ENCODE assay signal across 9 cellular contexts in the genomic region with DNA sequence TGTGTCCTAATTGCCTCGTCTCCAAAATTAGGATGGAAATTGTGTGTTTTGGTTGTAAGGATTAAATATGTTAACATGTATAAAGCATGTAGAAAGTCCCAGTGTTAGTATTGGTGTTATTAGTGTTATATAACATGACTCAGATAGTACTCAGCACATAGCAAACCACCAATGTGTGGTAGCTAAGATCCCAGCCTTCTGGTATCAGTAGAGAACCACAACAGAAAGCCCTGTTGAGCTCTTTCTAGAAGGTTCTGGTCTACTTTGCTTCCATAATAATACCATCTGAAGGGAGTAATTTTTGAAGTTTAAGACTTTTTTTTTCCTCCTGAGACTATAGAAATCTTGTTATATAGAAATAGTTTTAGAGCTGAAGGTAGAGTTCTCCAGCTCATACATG.
DNase-seq lines count a peak whose midpoint lies in the region; ATAC-seq and TF ChIP-seq lines count a peak whose summit lies in the region.
"Had no signal": no experiment of that assay in that cellular context is flagged by ENCODE, and none has a peak within 500 bp of the region (broad histone marks: within the 10 kb centered on the region; RNA-seq: fewer than 3 reads in every experiment).

No MANE protein-coding gene starts in this region.

- intact Hi-C loops in HCT116 (cut with micrococcal nuclease) = no loop called here

- DNase-seq in HCT116 (ENCODE audit: low read depth, low spot score) = no peak
- peak; percentile 49 for DNase-seq in RKO (ENCODE audit: low spot score)
- peak in 1 of 2 donors; percentile 74 for DNase-seq in foreskin keratinocyte
- DNase-seq in islet precursor cell = no peak
- DNase-seq in Peyer's patch = no peak
- DNase-seq in WERI-Rb-1 = no peak
- DNase-seq: foreskin melanocyte had no signal

- H2AFZ ChIP-seq in HCT116 (ENCODE audit: low read depth, low read length, poor library complexity, severe bottlenecking) = no peak overlapping the region

- H4K20me1 ChIP-seq in HCT116 (ENCODE audit: insufficient read depth) = no peaks in the 10 kb centered on the region

- H3K27me3 ChIP-seq in HCT116 (ENCODE audit: insufficient read depth, low read length) (no peaks in the 10 kb centered on the region), foreskin keratinocyte (peaks cover 9% of the 10 kb centered on the region), Peyer's patch (no peaks in the 10 kb centered on the region), WERI-Rb-1 (ENCODE audit: insufficient read depth, low read depth, severe bottlenecking) (no peaks in the 10 kb centered on the region)

- H3K9me3 ChIP-seq in HCT116 (ENCODE audit: control insufficient read depth in 1 of 2, insufficient read depth in 1 of 2, low read depth in 1 of 2, low read length in 2 of 2) (no peaks in the 10 kb centered on the region), Peyer's patch (no peaks in the 10 kb centered on the region), WERI-Rb-1 (ENCODE audit: severe bottlenecking) (no peaks in the 10 kb centered on the region)

- H3K9me2 ChIP-seq in HCT116 (ENCODE audit: insufficient read depth) = no peaks in the 10 kb centered on the region

- TF ChIP-seq CTCF in HCT116 (IDR thresholded peaks at IDR 0.05 in 2 of 3, conservative IDR thresholded peaks at IDR 0.05 in 1 of 3; ENCODE audit: borderline replicate concordance in 1 of 3, insufficient read depth in 1 of 3, low read depth in 2 of 3, low read length in 2 of 3) (no peak), foreskin keratinocyte (conservative IDR thresholded peaks at IDR 0.05) (no peak), Peyer's patch (IDR thresholded peaks at IDR 0.05) (no peak), WERI-Rb-1 (IDR thresholded peaks at IDR 0.05; ENCODE audit: low read depth, low read length) (no peak)

- POLR2A ChIA-PET in HCT116 (lab: Charles Lee) = interaction anchor here (0.9 to 3.0 kb wide), 4 partner anchors 26 to 68 kb away, joined by 3 to 12 read pairs (median 6); no protein-coding TSS in a partner anchor

- RAD21 ChIA-PET in HCT116 (lab: Charles Lee; ENCODE audit: low non-redundant PET in 1 of 2, low total read pairs in 2 of 2, uncharacterized antibody in 2 of 2, unreplicated experiment in 2 of 2) = no interaction called here

- peak overlapping the region; percentile 6; the same call in 1 of the 2 replicates for H3K27ac ChIP-seq in HCT116 (ENCODE audit: low read depth, low read length)
- peak overlapping the region; percentile 83 for H3K27ac ChIP-seq in foreskin keratinocyte
- peak overlapping the region in 1 of 4 donors; percentile 54 for H3K27ac ChIP-seq in Peyer's patch
- no peak overlapping the region for H3K27ac ChIP-seq in WERI-Rb-1

- H3K4me2 ChIP-seq in HCT116 (ENCODE audit: low read length) = peak overlapping the region; percentile 9; the same call in 1 of the 2 replicates

- no peak overlapping the region for H3K9ac ChIP-seq in HCT116 (ENCODE audit: low read length)

- ATAC-seq in GM18520 (IDR thresholded peaks at IDR 0.05; ENCODE audit: unreplicated experiment) (peak; percentile 63), HCT116 (no peak), foreskin keratinocyte (peak; percentile 81), GM21526 (IDR thresholded peaks at IDR 0.05; ENCODE audit: low FRiP score, unreplicated experiment) (no peak)

- CTCF ChIA-PET in HCT116 (lab: Charles Lee) = interaction anchor here (0.8 to 1.7 kb wide), 4 partner anchors 76 to 229 kb away, joined by 3 to 6 read pairs (median 3); no protein-coding TSS in a partner anchor

- H3K36me3 ChIP-seq in HCT116 (ENCODE audit: control insufficient read depth in 1 of 2, insufficient read depth in 2 of 2, low read length in 2 of 2) (no peaks in the 10 kb centered on the region), Peyer's patch (no peaks in the 10 kb centered on the region), WERI-Rb-1 (no peaks in the 10 kb centered on the region)

- TF ChIP-seq POLR2A in HCT116 (IDR thresholded peaks at IDR 0.05; ENCODE audit: borderline replicate concordance, extremely low read depth, insufficient read depth, insufficient read length) = no peak
- TF ChIP-seq POLR2A in Peyer's patch (IDR thresholded peaks at IDR 0.05) = no peak

- no peak for TF ChIP-seq RAD21 in HCT116 (IDR thresholded peaks at IDR 0.05; ENCODE audit: low read depth)

- no peaks in the 10 kb centered on the region for H3K79me2 ChIP-seq in HCT116 (ENCODE audit: insufficient read depth, low read length)

- no TSS peak for BruUV-seq in HCT116 (replicated peaks; lab: Mats Ljungman, UMichigan)

- H3K4me1 ChIP-seq in HCT116 (ENCODE audit: control insufficient read depth in 1 of 2, insufficient read depth in 2 of 2, low read length in 2 of 2) (peaks cover 44 to 81% of the 10 kb centered on the region in 2 experiments), foreskin keratinocyte (peaks cover 8% of the 10 kb centered on the region), Peyer's patch (peaks cover 0 to 15% (median 13%) of the 10 kb centered on the region in 4 donors)

- H3K4me3 ChIP-seq in HCT116 (replicated peaks in 1 of 2; ENCODE audit: low read depth in 1 of 2, low read length in 2 of 2) = no peak overlapping the region
- no peak overlapping the region for H3K4me3 ChIP-seq in Peyer's patch
- H3K4me3 ChIP-seq in WERI-Rb-1 (ENCODE audit: low read depth, low read length) = no peak overlapping the region

TF ChIP-seq in HCT116, 20 proteins besides CTCF, POLR2A, EP300 and RAD21:
- TF ChIP-seq EZH2phosphoT487 (IDR thresholded peaks at IDR 0.05; ENCODE audit: borderline replicate concordance) (no peak), SP1 (IDR thresholded peaks at IDR 0.05; ENCODE audit: low read depth) (no peak; the same call in 1 of the 2 replicates), ZFX (IDR thresholded peaks at IDR 0.05) (no peak), REST (IDR thresholded peaks at IDR 0.05; ENCODE audit: low read depth) (no peak), CEBPB (IDR thresholded peaks at IDR 0.05; ENCODE audit: low read depth) (0 out of 2 replicates have a peak, but pooled peaks have one; percentile 10), YY1 (IDR thresholded peaks at IDR 0.05; ENCODE audit: extremely low read depth, insufficient replicate concordance, low read depth, low read length) (no peak), ELF1 (IDR thresholded peaks at IDR 0.05; ENCODE audit: borderline replicate concordance, low read depth) (no peak), EGR1 (IDR thresholded peaks at IDR 0.05; ENCODE audit: low read depth) (no peak), CBX3 (IDR thresholded peaks at IDR 0.05; ENCODE audit: low read depth) (0 out of 2 replicates have a peak, but pooled peaks have one; percentile 26), EZH2 (IDR thresholded peaks at IDR 0.05) (no peak), ATF3 (IDR thresholded peaks at IDR 0.05) (no peak), ZNF274 (IDR thresholded peaks at IDR 0.05; ENCODE audit: low read depth, low read length) (no peak), FOSL1 (IDR thresholded peaks at IDR 0.05; ENCODE audit: low read depth) (peak; percentile 70; the same call in 1 of the 2 replicates), JUND (IDR thresholded peaks at IDR 0.05) (peak; percentile 44; the same call in 1 of the 2 replicates)
- TF ChIP-seq, protein P1, sequence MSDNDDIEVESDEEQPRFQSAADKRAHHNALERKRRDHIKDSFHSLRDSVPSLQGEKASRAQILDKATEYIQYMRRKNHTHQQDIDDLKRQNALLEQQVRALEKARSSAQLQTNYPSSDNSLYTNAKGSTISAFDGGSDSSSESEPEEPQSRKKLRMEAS (IDR thresholded peaks at IDR 0.05) = no peak

Comparison
In these comparisons a context has a peak if more than half of its experiments do, and no peak if none do; other contexts are left out.
1. ATAC-seq: peak in GM18520 (single experiment) and foreskin keratinocyte (single experiment); none in HCT116 (single experiment) and GM21526 (single experiment).